ENCODE assay signal across 9 cellular contexts in genomic region chr7:95595825-95596182, GRCh38. TPM values are rescaled to one million over a fixed set of nuclear protein-coding genes. Genes with fewer than 3 reads are reported as not detected.
DNase-seq lines count a peak whose midpoint lies in the region; ATAC-seq, FAIRE-seq and TF ChIP-seq lines count a peak whose summit lies in the region.
"Had no signal": no experiment of that assay in that cellular context is flagged by ENCODE, and none has a peak within 500 bp of the region (broad histone marks: within the 10 kb centered on the region; RNA-seq: fewer than 3 reads in every experiment).

No MANE protein-coding gene starts in this region.

- no peaks in the 10 kb centered on the region; the same call in 1 of the 2 replicates for H3K27me3 ChIP-seq in BJ (ENCODE audit: control insufficient read depth, insufficient read depth, low read length)
- H3K27me3 ChIP-seq in adrenal gland, result no peaks in the 10 kb centered on the region
- no peaks in the 10 kb centered on the region for H3K27me3 ChIP-seq in hepatocyte
- no peaks in the 10 kb centered on the region for H3K27me3 ChIP-seq in pancreas
- H3K27me3 ChIP-seq in HAP-1 (ENCODE audit: low read depth), result no peaks in the 10 kb centered on the region; the same call in 1 of the 2 replicates

- H3K4me1 ChIP-seq in adrenal gland (replicated peaks in 1 of 2), result peaks cover 21 to 54% of the 10 kb centered on the region in 2 donors
- peaks cover 6% of the 10 kb centered on the region for H3K4me1 ChIP-seq in hepatocyte (ENCODE audit: insufficient read depth)
- H3K4me1 ChIP-seq in pancreas, result peaks cover 4 to 35% (median 31%) of the 10 kb centered on the region in 3 donors
- peaks cover 2% of the 10 kb centered on the region; the same call in 1 of the 2 replicates for H3K4me1 ChIP-seq in HAP-1

- no peaks in the 10 kb centered on the region for H3K9me3 Mint-ChIP-seq in activated T-helper 17 cell treated with anti-CD3 and anti-CD28 coated beads, Interleukin-2, amount 50 U/mL, for 72 hours

- H3K4me3 Mint-ChIP-seq in activated T-helper 17 cell treated with anti-CD3 and anti-CD28 coated beads, Interleukin-2, amount 50 U/mL, for 72 hours, result no peak overlapping the region

- in situ Hi-C loops in HAP-1 (cut with MboI; ENCODE audit: low sequenced_read_pairs), result no loop called here

- no peak for TF ChIP-seq POLR2A in adrenal gland (IDR thresholded peaks at IDR 0.05)

- H3K4me2 ChIP-seq in hepatocyte, result peak overlapping the region; percentile 90

- H3K27ac ChIP-seq in adrenal gland (peak overlapping the region; percentile 81 to 99 (median 95)), hepatocyte (peak overlapping the region; percentile 80), pancreas (peak overlapping the region; percentile 96 to 98 (median 98))

- WGBS in adrenal gland, 4 donors, result 7 to 15% (median 9%) methylated on average over 5 to 7 of the region's 7 CpGs
- 33% methylated on average over 7 of the region's 7 CpGs for WGBS in hepatocyte (ENCODE audit: low lambda C conversion rate, missing lambda C conversion rate)
- WGBS in pancreas, 2 donors, result 2 to 4% methylated on average over 7 of the region's 7 CpGs

- intact Hi-C loops in adrenal gland (cut with DNase I), result loop anchor here in 1 of 2 donors (5.0 kb wide), 2 partner anchors 49 to 86 kb away; no protein-coding TSS in a partner anchor
- intact Hi-C loops in pancreas (cut with DNase I), result loop anchor here in 1 of 3 donors (10.0 kb wide), 1 partner anchor 51 kb away; no protein-coding TSS in a partner anchor

- DNase-seq in BJ (ENCODE audit: low read depth) (no peak), adrenal gland (peak in 5 of 7 donors; percentile 53 to 73 (median 62)), hepatocyte (ENCODE audit: low spot score) (no peak), pancreas (peak in 2 of 6 donors; percentile 45 to 51), HAP-1 (ENCODE audit: low spot score in 2 of 2) (no peak), DMS 273 (lab: John Stamatoyannopoulos, UW; ENCODE audit: unreplicated experiment) (no peak)
- DNase-seq in activated CD4-positive, alpha-beta T cell treated with anti-CD3 and anti-CD28 coated beads, Interleukin-2, amount 50 U/mL, for 1 hour, result no peak
- DNase-seq: DMS79 had no signal

- no peaks in the 10 kb centered on the region for H3K4me1 Mint-ChIP-seq in activated T-helper 17 cell treated with anti-CD3 and anti-CD28 coated beads, Interleukin-2, amount 50 U/mL, for 72 hours

- no peak overlapping the region for H3K27ac Mint-ChIP-seq in activated T-helper 17 cell treated with anti-CD3 and anti-CD28 coated beads, Interleukin-2, amount 50 U/mL, for 72 hours

- H3K36me3 Mint-ChIP-seq in activated T-helper 17 cell treated with anti-CD3 and anti-CD28 coated beads, Interleukin-2, amount 50 U/mL, for 72 hours (ENCODE audit: low read depth), result no peaks in the 10 kb centered on the region

- CTCF ChIA-PET in BJ (lab: Yijun Ruan, JAX), result no interaction called here

- POLR2A ChIA-PET in BJ (lab: Charles Lee), result no interaction called here

- H3K36me3 ChIP-seq in BJ (ENCODE audit: control insufficient read depth, insufficient read depth, low read length) (no peaks in the 10 kb centered on the region), adrenal gland (replicated peaks in 1 of 2) (peaks cover 4 to 38% of the 10 kb centered on the region in 2 donors), hepatocyte (replicated peaks; ENCODE audit: insufficient read depth, low read depth) (no peaks in the 10 kb centered on the region), pancreas (peaks cover 0 to 50% (median 7%) of the 10 kb centered on the region in 3 donors), HAP-1 (replicated peaks) (no peaks in the 10 kb centered on the region)

- H3K9me2 ChIP-seq in hepatocyte (replicated peaks; ENCODE audit: insufficient read depth), result no peaks in the 10 kb centered on the region

- H3K4me3 ChIP-seq in BJ (ENCODE audit: low read depth, low read length) (peak overlapping the region; percentile 47), adrenal gland (peak overlapping the region; percentile 24 to 88 (median 74)), hepatocyte (peak overlapping the region; percentile 69), pancreas (peak overlapping the region; percentile 39 to 89 (median 83)), HAP-1 (no peak overlapping the region)

- H3K9me3 ChIP-seq in adrenal gland (replicated peaks in 1 of 3) (no peaks in the 10 kb centered on the region), hepatocyte (ENCODE audit: low read depth) (no peaks in the 10 kb centered on the region), pancreas (no peaks in the 10 kb centered on the region), HAP-1 (no peaks in the 10 kb centered on the region)

- peak; percentile 3 to 27 (median 19) for ATAC-seq in pancreas
- no peak for ATAC-seq in activated T-helper 17 cell treated with anti-CD3 and anti-CD28 coated beads, Interleukin-2, amount 50 U/mL, for 72 hours (replicated peaks)

- peaks cover 21% of the 10 kb centered on the region for H3K27me3 Mint-ChIP-seq in activated T-helper 17 cell treated with anti-CD3 and anti-CD28 coated beads, Interleukin-2, amount 50 U/mL, for 72 hours

- TF ChIP-seq CTCF in BJ (IDR thresholded peaks at IDR 0.05; ENCODE audit: insufficient read depth, low read depth, low read length) (no peak), adrenal gland (IDR thresholded peaks at IDR 0.05) (no peak), hepatocyte (IDR thresholded peaks at IDR 0.05; ENCODE audit: poor library complexity) (no peak), pancreas (IDR thresholded peaks at IDR 0.05) (no peak)

- peak overlapping the region; percentile 93 for H2AFZ ChIP-seq in hepatocyte

- no peak for FAIRE-seq in pancreas (lab: Jason Lieb, UNC)

- H3K79me2 ChIP-seq in hepatocyte, result no peaks in the 10 kb centered on the region

- H4K20me1 ChIP-seq in hepatocyte (ENCODE audit: insufficient read depth, poor library complexity, severe bottlenecking), result no peaks in the 10 kb centered on the region

RNA-seq across cellular contexts. Expression of gene PDK4, which starts 0.5 kb away (rescaled TPM):
- 0.05 and 0.18 TPM in 2 replicates for polyA plus RNA-seq in BJ (2011; rRNA removed)
- polyA minus RNA-seq in BJ (2011; rRNA and poly(A)+ RNA removed), result 0.38 TPM in 1 of 2 replicates, not detected in the other
- total RNA-seq in adrenal gland, result 100 to 1,000 TPM; 211 to 690 (median 445) TPM
- polyA plus RNA-seq in adrenal gland, result 100 to 1,000 TPM in 1 of 3 donors, 10 to 100 TPM in 2; 79.4 to 323 (median 82.0) TPM
- 28.5 and 34.6 TPM in 2 replicates for total RNA-seq in hepatocyte
- 26.0 and 28.8 TPM in 2 replicates for polyA plus RNA-seq in hepatocyte
- 100 to 1,000 TPM in 1 of 6 donors, 10 to 100 TPM in 5; 20.4 to 679 (median 53.0) TPM for total RNA-seq in pancreas
- 10 to 100 TPM; 71.3 to 71.7 TPM for polyA plus RNA-seq in pancreas
- not detected for total RNA-seq in activated T-helper 17 cell treated with anti-CD3 and anti-CD28 coated beads, Interleukin-2, amount 50 U/mL, for 72 hours

Comparison
In these comparisons a context has a peak if more than half of its experiments do, and no peak if none do; other contexts are left out.
1. DNase-seq: peak in adrenal gland (5 of 7); none in BJ (single experiment), hepatocyte (single experiment), HAP-1 (0 of 2), activated CD4-positive, alpha-beta T cell treated with anti-CD3 and anti-CD28 coated beads, Interleukin-2, amount 50 U/mL, for 1 hour (single experiment) and DMS 273 (single experiment).
2. RNA of gene PDK4, which starts 0.5 kb away (total RNA-seq): 211 to 690 TPM in adrenal gland, 20.4 to 679 TPM in pancreas and 28.5 to 34.6 TPM in hepatocyte; not detected in activated T-helper 17 cell treated with anti-CD3 and anti-CD28 coated beads, Interleukin-2, amount 50 U/mL, for 72 hours; every median in the first group is over 10 times any median in the second.
3. Peak in every context shown above with its lines, with median percentiles within 50 percentile points of each other: H3K27ac ChIP-seq.